Comparison of ENCODE assay signal across 30 cellular contexts in genomic region chr5:102742215-102742614, GRCh38.
"Had no signal": no experiment of that assay in that cellular context is flagged by ENCODE, and none has a peak within 500 bp of the region (broad histone marks: within the 10 kb centered on the region; RNA-seq: fewer than 3 reads in every experiment).

No MANE protein-coding gene starts in this region.

- H3K9me3 Mint-ChIP-seq: naive thymus-derived CD4-positive, alpha-beta T cell; natural killer cell; nephron; stimulated activated memory B cell treated with anti-CD40 and anti-IgM and Interleukin-4, amounts not matched to agents 10 μg/mL and 1 μg/mL and 100 μg/mL, for 72 hours had no signal

- H3K36me3 Mint-ChIP-seq: naive thymus-derived CD4-positive, alpha-beta T cell; natural killer cell; stimulated activated memory B cell treated with anti-CD40 and anti-IgM and Interleukin-4, amounts not matched to agents 10 μg/mL and 1 μg/mL and 100 μg/mL, for 72 hours had no signal

- H3K27ac ChIP-seq: ovary, parathyroid adenoma, psoas muscle, skin epidermis, spleen, suprapubic skin, testis, tibial nerve, upper lobe of left lung, vagina had no signal

- H3K4me3 Mint-ChIP-seq: naive thymus-derived CD4-positive, alpha-beta T cell; natural killer cell; nephron; neural crest cell; stimulated activated memory B cell treated with anti-CD40 and anti-IgM and Interleukin-4, amounts not matched to agents 10 μg/mL and 1 μg/mL and 100 μg/mL, for 72 hours; stimulated activated naive CD8-positive, alpha-beta T cell treated with anti-CD3 and anti-CD28 coated beads, Interleukin-15, amount 100 ng/mL, for 72 hours had no signal

- H3K4me1 ChIP-seq: parathyroid adenoma, psoas muscle, spleen, suprapubic skin, testis, tibial nerve, upper lobe of left lung, vagina had no signal

- H3K27ac Mint-ChIP-seq: naive thymus-derived CD4-positive, alpha-beta T cell; natural killer cell; nephron; progenitor cell of endocrine pancreas; stimulated activated memory B cell treated with anti-CD40 and anti-IgM and Interleukin-4, amounts not matched to agents 10 μg/mL and 1 μg/mL and 100 μg/mL, for 72 hours; stimulated activated naive CD8-positive, alpha-beta T cell treated with anti-CD3 and anti-CD28 coated beads, Interleukin-15, amount 100 ng/mL, for 72 hours had no signal

- H3K36me3 ChIP-seq: ovary, spleen, suprapubic skin, tibial nerve, upper lobe of left lung, vagina had no signal

- H2AFZ ChIP-seq: parathyroid adenoma had no signal

- H3K27me3 ChIP-seq: ovary, spleen, suprapubic skin, testis, tibial nerve, upper lobe of left lung, vagina had no signal

- H3K4me3 ChIP-seq: ovary, psoas muscle, skin epidermis, smooth muscle cell, spleen, suprapubic skin, testis, tibial nerve, upper lobe of left lung, vagina had no signal

- DNase-seq: naive thymus-derived CD4-positive, alpha-beta T cell; natural killer cell; occipital lobe; ovary; posterior cingulate gyrus; psoas muscle; right cardiac atrium; spleen; stimulated activated CD4-positive, alpha-beta T cell treated with anti-CD3 and anti-CD28 coated beads, Interleukin-12 subunit alpha, Interleukin-12 subunit beta, amount 100 ng/mL, for 4 hours; stimulated activated CD4-positive, alpha-beta T cell treated with anti-CD3 and anti-CD28 coated beads, Interleukin-1b, Interleukin-23, amount 100 ng/mL, for 48 hours; stimulated activated CD4-positive, alpha-beta T cell treated with anti-CD3 and anti-CD28 coated beads, Interleukin-4, amount 100 ng/mL, for 1 hour; stimulated activated CD4-positive, alpha-beta T cell treated with anti-CD3 and anti-CD28 coated beads, Interleukin-4, amount 100 ng/mL, for 4 hours; stimulated activated CD8-positive, alpha-beta memory T cell treated with anti-CD3 and anti-CD28 coated beads, Interleukin-4, amount 100 ng/mL, for 48 hours; stimulated activated naive CD4-positive, alpha-beta T cell; stimulated activated naive CD8-positive, alpha-beta T cell treated with anti-CD3 and anti-CD28 coated beads, Interleukin-15, amount 100 ng/mL, for 72 hours; stimulated activated naive CD8-positive, alpha-beta T cell treated with anti-CD3 and anti-CD28 coated beads, Interleukin-15, Interleukin-2, amounts not matched to agents 100 U/mL and 50 U/mL, for 24 hours; substantia nigra; testis; trophoblast cell; upper lobe of left lung had no signal

- H3K9ac ChIP-seq: parathyroid adenoma had no signal

- H3K4me2 ChIP-seq: smooth muscle cell had no signal

- H3K9me3 ChIP-seq: ovary, psoas muscle, spleen, suprapubic skin, testis, tibial nerve, upper lobe of left lung, vagina had no signal

- H3K79me2 ChIP-seq: parathyroid adenoma had no signal

- H3K4me1 Mint-ChIP-seq: natural killer cell; nephron; stimulated activated memory B cell treated with anti-CD40 and anti-IgM and Interleukin-4, amounts not matched to agents 10 μg/mL and 1 μg/mL and 100 μg/mL, for 72 hours had no signal
